ENCODE assay signal across 21 cellular contexts in the genomic region with DNA sequence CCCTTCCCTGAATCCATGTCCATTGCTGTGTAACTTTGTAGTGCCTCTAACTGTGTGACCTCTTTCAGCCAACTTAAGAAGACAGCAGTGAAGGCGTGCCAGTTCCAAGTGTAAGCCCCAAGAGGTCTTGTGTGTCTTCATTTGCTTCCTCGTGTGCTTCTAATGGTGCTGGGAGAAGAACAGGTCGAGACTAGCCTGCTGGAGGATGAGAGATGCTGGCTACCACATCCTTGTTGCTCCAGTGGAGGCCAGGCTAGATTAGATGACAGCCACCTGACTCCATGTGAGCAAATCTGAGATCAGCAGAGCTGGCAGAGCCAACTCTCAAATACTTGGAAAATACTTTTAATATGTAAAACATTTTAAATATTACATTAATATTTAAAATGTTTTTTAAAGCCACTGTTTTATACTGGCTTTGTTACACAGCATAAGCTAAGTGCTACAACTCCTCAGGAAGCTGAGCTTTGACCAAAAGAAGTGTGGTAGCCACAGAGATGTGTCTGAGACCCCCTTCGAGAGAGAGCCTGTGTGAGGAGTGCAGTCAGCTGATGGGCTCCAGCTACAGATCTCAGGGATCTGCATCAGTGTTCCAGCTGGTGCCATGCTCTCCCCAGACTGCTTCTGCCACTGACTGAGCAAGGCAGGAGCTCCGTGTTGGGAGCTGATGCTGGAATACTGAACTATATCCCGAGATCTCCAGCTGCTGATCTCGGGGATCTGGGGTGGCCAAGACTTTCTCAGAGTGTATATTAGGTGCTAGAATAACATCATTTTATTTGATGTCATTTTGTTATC. TPM values are rescaled to one million over a fixed set of nuclear protein-coding genes. Genes with fewer than 3 reads are reported as not detected.
"Had no signal": no experiment of that assay in that cellular context is flagged by ENCODE, and none has a peak within 500 bp of the region (broad histone marks: within the 10 kb centered on the region; RNA-seq: fewer than 3 reads in every experiment).

No MANE protein-coding gene starts in this region.

- H3K27me3 ChIP-seq: esophagus muscularis mucosa, left lung, ovary, right lobe of liver, tibial nerve, upper lobe of left lung had no signal

- H3K4me1 ChIP-seq: left lung, right lobe of liver, tibial nerve, upper lobe of left lung had no signal

- DNase-seq: cortex of kidney; effector memory CD8-positive, alpha-beta T cell; left cardiac atrium; left lung; mesendoderm; midbrain; naive thymus-derived CD4-positive, alpha-beta T cell; nucleus accumbens; ovary; posterior cingulate gyrus; right lobe of liver; small intestine; stimulated activated CD4-positive, alpha-beta T cell treated with anti-CD3 and anti-CD28 coated beads, Interleukin-15, amount 100 ng/mL, for 24 hours; stimulated activated CD4-positive, alpha-beta T cell treated with anti-CD3 and anti-CD28 coated beads, Interleukin-2, amount 100 ng/mL, for 48 hours; stimulated activated naive B cell treated with anti-CD40 and anti-IgM and Interleukin-4, amounts not matched to agents 10 μg/mL and 1 μg/mL and 100 μg/mL, for 72 hours; upper lobe of left lung had no signal

- H3K4me1 Mint-ChIP-seq: nephron; stimulated activated naive B cell treated with anti-CD40 and anti-IgM and Interleukin-4, amounts not matched to agents 10 μg/mL and 1 μg/mL and 100 μg/mL, for 72 hours had no signal

- H3K9me3 Mint-ChIP-seq: effector memory CD8-positive, alpha-beta T cell; stimulated activated naive CD8-positive, alpha-beta T cell treated with anti-CD3 and anti-CD28 coated beads, Interleukin-15, Interleukin-2, amounts not matched to agents 100 ng/mL and 50 ng/mL, for 24 hours had no signal

- H3K4me3 ChIP-seq: esophagus muscularis mucosa, left lung, ovary, right lobe of liver, thoracic aorta, tibial nerve, upper lobe of left lung had no signal

- H3K4me3 Mint-ChIP-seq: effector memory CD8-positive, alpha-beta T cell; naive thymus-derived CD4-positive, alpha-beta T cell; nephron; stimulated activated naive B cell treated with anti-CD40 and anti-IgM and Interleukin-4, amounts not matched to agents 10 μg/mL and 1 μg/mL and 100 μg/mL, for 72 hours; stimulated activated naive CD8-positive, alpha-beta T cell treated with anti-CD3 and anti-CD28 coated beads, Interleukin-15, Interleukin-2, amounts not matched to agents 100 ng/mL and 50 ng/mL, for 24 hours had no signal

- ATAC-seq: effector memory CD8-positive, alpha-beta T cell; left cardiac atrium; left lung; naive thymus-derived CD4-positive, alpha-beta T cell; right lobe of liver; stimulated activated naive B cell treated with anti-CD40 and anti-IgM and Interleukin-4, amounts not matched to agents 10 μg/mL and 1 μg/mL and 100 μg/mL, for 72 hours had no signal

- H3K27me3 Mint-ChIP-seq: effector memory CD8-positive, alpha-beta T cell; stimulated activated naive CD8-positive, alpha-beta T cell treated with anti-CD3 and anti-CD28 coated beads, Interleukin-15, Interleukin-2, amounts not matched to agents 100 ng/mL and 50 ng/mL, for 24 hours had no signal

- H3K27ac Mint-ChIP-seq: nephron; stimulated activated naive B cell treated with anti-CD40 and anti-IgM and Interleukin-4, amounts not matched to agents 10 μg/mL and 1 μg/mL and 100 μg/mL, for 72 hours; stimulated activated naive CD8-positive, alpha-beta T cell treated with anti-CD3 and anti-CD28 coated beads, Interleukin-15, Interleukin-2, amounts not matched to agents 100 ng/mL and 50 ng/mL, for 24 hours had no signal

- H3K27ac ChIP-seq: esophagus muscularis mucosa, left lung, ovary, right lobe of liver, thoracic aorta, tibial nerve, upper lobe of left lung had no signal

- H3K9me3 ChIP-seq: esophagus muscularis mucosa, right lobe of liver, thoracic aorta, upper lobe of left lung had no signal

- H3K36me3 ChIP-seq: ovary, right lobe of liver had no signal

RNA-seq across cellular contexts. Expression of a gene that starts 8.9 kb away (rescaled TPM):
- polyA plus RNA-seq: naive thymus-derived CD4-positive, alpha-beta T cell had no signal

RNA-seq across cellular contexts. Expression of a gene that starts 28.0 kb away (rescaled TPM):
- polyA plus RNA-seq: naive thymus-derived CD4-positive, alpha-beta T cell had no signal
